In genomic region chr3:12980596-12981290, GRCh38 we compare ENCODE assay signal across 29 cellular contexts.
A peak's percentile ranks its signal among the peaks of the same experiment; 100 is the strongest.
DNase-seq lines count a peak whose midpoint lies in the region; ATAC-seq and TF ChIP-seq lines count a peak whose summit lies in the region.
"Had no signal": no experiment of that assay in that cellular context is flagged by ENCODE, and none has a peak within 500 bp of the region (broad histone marks: within the 10 kb centered on the region; RNA-seq: fewer than 3 reads in every experiment).

No MANE protein-coding gene starts in this region.

- H3K9me3 Mint-ChIP-seq in memory B cell, result no peaks in the 10 kb centered on the region
- no peaks in the 10 kb centered on the region for H3K9me3 Mint-ChIP-seq in stimulated activated naive B cell treated with anti-CD40 and anti-IgM and Interleukin-4, amounts not matched to agents 10 μg/mL and 1 μg/mL and 100 μg/mL, for 72 hours
- no peaks in the 10 kb centered on the region for H3K9me3 Mint-ChIP-seq in osteocyte (ENCODE audit: unreplicated experiment)
- H3K9me3 Mint-ChIP-seq: activated CD4-positive, alpha-beta memory T cell treated with anti-CD3 and anti-CD28 coated beads, Interleukin-2, amount 10 ng/mL, durations not matched to agents 7 days and 5 days; activated naive CD8-positive, alpha-beta T cell treated with anti-CD3 and anti-CD28 coated beads, Interleukin-2, amount 10 ng/mL, durations not matched to agents 7 days and 5 days; mesothelial cell of epicardium had no signal

- ATAC-seq in Right ventricle myocardium inferior, result no peak
- no peak for ATAC-seq in left cardiac atrium
- no peak for ATAC-seq in memory B cell (ENCODE audit: low read depth)
- ATAC-seq in stimulated activated naive B cell treated with anti-CD40 and anti-IgM and Interleukin-4, amounts not matched to agents 10 μg/mL and 1 μg/mL and 100 μg/mL, for 72 hours (replicated peaks), result no peak
- no peak for ATAC-seq in HG02610 (IDR thresholded peaks at IDR 0.05; ENCODE audit: unreplicated experiment)
- ATAC-seq in HG02642 (IDR thresholded peaks at IDR 0.05; ENCODE audit: poor library complexity, unreplicated experiment), result no peak
- ATAC-seq: A549, foreskin keratinocyte, heart left ventricle, PC-3 had no signal

- DNase-seq in Right ventricle myocardium inferior (ENCODE audit: missing footprints) (peak; percentile 8), left cardiac atrium (no peak), NCI-H2227 (lab: John Stamatoyannopoulos, UW; ENCODE audit: unreplicated experiment) (peak; percentile 33), memory B cell (ENCODE audit: low spot score in 2 of 2) (no peak), osteocyte (ENCODE audit: extremely low spot score, unreplicated experiment) (no peak)
- DNase-seq in stimulated activated naive B cell treated with anti-CD40 and anti-IgM and Interleukin-4, amounts not matched to agents 10 μg/mL and 1 μg/mL and 100 μg/mL, for 72 hours, result no peak
- DNase-seq: activated CD4-positive, alpha-beta memory T cell treated with anti-CD3 and anti-CD28 coated beads, Interleukin-2, amount 10 ng/mL, durations not matched to agents 7 days and 5 days; activated CD4-positive, alpha-beta T cell treated with anti-CD3 and anti-CD28 coated beads for 1 hour; activated CD8-positive, alpha-beta memory T cell treated with anti-CD3 and anti-CD28 coated beads, Interleukin-2, amount 50 U/mL, for 4 hours; activated naive CD8-positive, alpha-beta T cell treated with anti-CD3 and anti-CD28 coated beads, Interleukin-2, amount 10 ng/mL, durations not matched to agents 7 days and 5 days; caudate nucleus; dermis blood vessel endothelial cell; DMS 273 treated with DMSO at 0.1 percent for 48 hours; EL; esophagus squamous epithelium; foreskin keratinocyte; heart left ventricle; KG1; kidney; MG63; NCI-H1105; NCI-H2029 treated with DMSO at 0.1 percent for 48 hours; NCI-H526; PC-3; stimulated activated naive CD4-positive, alpha-beta T cell treated with Interleukin-2 at 50 U/mL for 16 hours had no signal

- intact Hi-C loops in Right ventricle myocardium inferior (cut with DNase I), result loop anchor here (5.0 kb wide), 1 partner anchor 88 kb away; no protein-coding TSS in a partner anchor
- intact Hi-C loops in left cardiac atrium (cut with DNase I), result loop anchor here (5.0 to 10.0 kb wide), 2 partner anchors 33 to 86 kb away; no protein-coding TSS in a partner anchor

- peaks cover 42% of the 10 kb centered on the region for H3K4me1 Mint-ChIP-seq in memory B cell
- H3K4me1 Mint-ChIP-seq in stimulated activated naive B cell treated with anti-CD40 and anti-IgM and Interleukin-4, amounts not matched to agents 10 μg/mL and 1 μg/mL and 100 μg/mL, for 72 hours, result peaks cover 60 to 76% of the 10 kb centered on the region in 2 donors
- H3K4me1 Mint-ChIP-seq in osteocyte (ENCODE audit: unreplicated experiment), result no peaks in the 10 kb centered on the region

- H3K4me3 Mint-ChIP-seq in memory B cell (no peak overlapping the region), osteocyte (ENCODE audit: unreplicated experiment) (no peak overlapping the region)
- no peak overlapping the region for H3K4me3 Mint-ChIP-seq in stimulated activated naive B cell treated with anti-CD40 and anti-IgM and Interleukin-4, amounts not matched to agents 10 μg/mL and 1 μg/mL and 100 μg/mL, for 72 hours
- H3K4me3 Mint-ChIP-seq: activated CD4-positive, alpha-beta memory T cell treated with anti-CD3 and anti-CD28 coated beads, Interleukin-2, amount 10 ng/mL, durations not matched to agents 7 days and 5 days; activated naive CD8-positive, alpha-beta T cell treated with anti-CD3 and anti-CD28 coated beads, Interleukin-2, amount 10 ng/mL, durations not matched to agents 7 days and 5 days; mesothelial cell of epicardium had no signal

- H3K27me3 Mint-ChIP-seq in memory B cell (no peaks in the 10 kb centered on the region), osteocyte (ENCODE audit: unreplicated experiment) (peaks cover 10% of the 10 kb centered on the region)
- H3K27me3 Mint-ChIP-seq in stimulated activated naive B cell treated with anti-CD40 and anti-IgM and Interleukin-4, amounts not matched to agents 10 μg/mL and 1 μg/mL and 100 μg/mL, for 72 hours, result no peaks in the 10 kb centered on the region
- H3K27me3 Mint-ChIP-seq: activated CD4-positive, alpha-beta memory T cell treated with anti-CD3 and anti-CD28 coated beads, Interleukin-2, amount 10 ng/mL, durations not matched to agents 7 days and 5 days; activated naive CD8-positive, alpha-beta T cell treated with anti-CD3 and anti-CD28 coated beads, Interleukin-2, amount 10 ng/mL, durations not matched to agents 7 days and 5 days had no signal

- H3K36me3 Mint-ChIP-seq in memory B cell, result peaks cover 5% of the 10 kb centered on the region
- peaks cover 7 to 17% of the 10 kb centered on the region in 2 donors for H3K36me3 Mint-ChIP-seq in stimulated activated naive B cell treated with anti-CD40 and anti-IgM and Interleukin-4, amounts not matched to agents 10 μg/mL and 1 μg/mL and 100 μg/mL, for 72 hours
- no peaks in the 10 kb centered on the region for H3K36me3 Mint-ChIP-seq in osteocyte (ENCODE audit: unreplicated experiment)
- H3K36me3 Mint-ChIP-seq: mesothelial cell of epicardium had no signal

- no peak for TF ChIP-seq CTCF in osteocyte (IDR thresholded peaks at IDR 0.05)

- peak overlapping the region; percentile 63 for H3K27ac Mint-ChIP-seq in memory B cell
- peak overlapping the region; percentile 42 for H3K27ac Mint-ChIP-seq in stimulated activated naive B cell treated with anti-CD40 and anti-IgM and Interleukin-4, amounts not matched to agents 10 μg/mL and 1 μg/mL and 100 μg/mL, for 72 hours
- H3K27ac Mint-ChIP-seq in osteocyte (ENCODE audit: unreplicated experiment), result no peak overlapping the region
- H3K27ac Mint-ChIP-seq: activated CD4-positive, alpha-beta memory T cell treated with anti-CD3 and anti-CD28 coated beads, Interleukin-2, amount 10 ng/mL, durations not matched to agents 7 days and 5 days; activated naive CD8-positive, alpha-beta T cell treated with anti-CD3 and anti-CD28 coated beads, Interleukin-2, amount 10 ng/mL, durations not matched to agents 7 days and 5 days; mesothelial cell of epicardium had no signal

Comparison
In these comparisons a context has a peak if more than half of its experiments do, and no peak if none do; other contexts are left out.
1. DNase-seq: peak in Right ventricle myocardium inferior (single experiment) and NCI-H2227 (single experiment); none in left cardiac atrium (single experiment), memory B cell (0 of 2), stimulated activated naive B cell treated with anti-CD40 and anti-IgM and Interleukin-4, amounts not matched to agents 10 μg/mL and 1 μg/mL and 100 μg/mL, for 72 hours (single experiment) and osteocyte (single experiment).